14 cellular contexts compared by ENCODE assay signal in the genomic region with DNA sequence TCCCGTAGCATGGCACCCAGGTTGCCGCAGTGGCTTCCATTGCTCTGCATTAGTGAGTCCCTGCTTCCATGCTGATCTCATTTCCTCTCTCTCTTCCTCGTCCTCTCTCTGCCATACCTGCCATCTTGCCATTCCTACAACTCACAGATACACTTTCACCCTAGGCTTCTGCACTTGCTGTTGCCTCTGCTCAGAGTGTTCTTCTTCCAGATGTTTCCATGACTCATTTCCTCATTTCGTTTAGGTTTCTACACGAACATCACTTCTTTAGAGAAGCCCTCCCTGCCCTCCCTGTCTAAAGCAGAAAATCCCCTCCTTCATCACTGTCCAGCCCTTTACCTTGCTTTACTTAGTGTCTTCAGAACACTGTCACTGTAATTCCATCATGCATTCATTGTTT.
"Had no signal": no experiment of that assay in that cellular context is flagged by ENCODE, and none has a peak within 500 bp of the region (broad histone marks: within the 10 kb centered on the region; RNA-seq: fewer than 3 reads in every experiment).

No MANE protein-coding gene starts in this region.

- H3K27me3 ChIP-seq: brain microvascular endothelial cell, heart left ventricle, ovary, sigmoid colon, spleen had no signal

- H3K27ac ChIP-seq: brain microvascular endothelial cell, ovary, spleen had no signal

- H3K9me3 ChIP-seq: heart left ventricle, ovary, sigmoid colon, spleen had no signal

- H3K4me3 ChIP-seq: heart left ventricle, lung, ovary, sigmoid colon, spleen had no signal

- H3K36me3 ChIP-seq: brain microvascular endothelial cell, heart left ventricle, ovary, sigmoid colon, spleen had no signal

- DNase-seq: activated CD4-positive, CD25-positive, alpha-beta regulatory T cell treated with anti-CD3 and anti-CD28 coated beads, Interleukin-2, amount 50 U/mL, for 72 hours; activated naive CD4-positive, alpha-beta T cell; activated naive CD8-positive, alpha-beta T cell treated with anti-CD3 and anti-CD28 coated beads, Interleukin-2, amount 10 ng/mL, durations not matched to agents 7 days and 5 days; anterior cingulate cortex; brain microvascular endothelial cell; effector memory CD4-positive, alpha-beta T cell; foreskin melanocyte; heart left ventricle; left cardiac atrium; ovary; sigmoid colon; spleen; stimulated activated CD4-positive, alpha-beta T cell treated with anti-CD3 and anti-CD28 coated beads, Interleukin-1b, Interleukin-23, amount 100 ng/mL, for 48 hours had no signal

- H3K4me1 ChIP-seq: spleen had no signal

- ATAC-seq: heart left ventricle, left cardiac atrium had no signal
